8 cellular contexts compared by ENCODE assay signal in genomic region chr3:149765762-149766334, GRCh38. TPM values are rescaled to one million over a fixed set of nuclear protein-coding genes. Genes with fewer than 3 reads are reported as not detected.
DNase-seq lines count a peak whose midpoint lies in the region; ATAC-seq and TF ChIP-seq lines count a peak whose summit lies in the region.

No MANE protein-coding gene starts in this region.

- H3K4me3 ChIP-seq in Jurkat, Clone E6-1 (ENCODE audit: low read length) = no peak overlapping the region
- H3K4me3 ChIP-seq in ascending aorta = no peak overlapping the region
- no peak overlapping the region for H3K4me3 ChIP-seq in liver (ENCODE audit: low read depth in 1 of 3, low read length in 3 of 3)
- no peak overlapping the region for H3K4me3 ChIP-seq in effector memory CD4-positive, alpha-beta T cell (ENCODE audit: insufficient read depth, low read depth, low read length, poor library complexity, severe bottlenecking)

- H3K27me3 ChIP-seq in ascending aorta (no peaks in the 10 kb centered on the region), liver (ENCODE audit: control insufficient read depth in 4 of 4, insufficient read depth in 4 of 4, low read length in 3 of 4) (no peaks in the 10 kb centered on the region)
- H3K27me3 ChIP-seq in effector memory CD4-positive, alpha-beta T cell (replicated peaks; ENCODE audit: control insufficient read depth, insufficient read depth, low read length, poor library complexity, severe bottlenecking) = peaks cover 6% of the 10 kb centered on the region

- intact Hi-C loops in ascending aorta (cut with DNase I) = loop anchor here (1.0 kb wide), 1 partner anchor 42 kb away; no protein-coding TSS in a partner anchor

- peak; percentile 34 to 55 (median 46) for TF ChIP-seq CTCF in ascending aorta (IDR thresholded peaks at IDR 0.05)
- peak; percentile 48 for TF ChIP-seq CTCF in liver (IDR thresholded peaks at IDR 0.05; ENCODE audit: low read depth, low read length, missing input control)

- H3K36me3 ChIP-seq in ascending aorta = no peaks in the 10 kb centered on the region
- no peaks in the 10 kb centered on the region for H3K36me3 ChIP-seq in liver (ENCODE audit: control insufficient read depth in 4 of 4, insufficient read depth in 3 of 4, low read depth in 1 of 4, low read length in 3 of 4)
- no peaks in the 10 kb centered on the region for H3K36me3 ChIP-seq in effector memory CD4-positive, alpha-beta T cell (ENCODE audit: control insufficient read depth, insufficient read depth, low read length)

- 52% methylated on average over 2 of the region's 2 CpGs for WGBS in liver

- peak; percentile 74 to 79 for TF ChIP-seq RAD21 in liver (IDR thresholded peaks at IDR 0.05)

- no peak overlapping the region for H3K27ac ChIP-seq in ascending aorta
- H3K27ac ChIP-seq in liver (ENCODE audit: low read depth in 1 of 2, low read length in 2 of 2) = no peak overlapping the region
- H3K27ac ChIP-seq in effector memory CD4-positive, alpha-beta T cell (ENCODE audit: insufficient read depth, low read length, poor library complexity, severe bottlenecking) = no peak overlapping the region

- DNase-seq in Caki2 (ENCODE audit: low read depth) (peak; percentile 47), ascending aorta (ENCODE audit: low spot score in 2 of 2) (no peak), 8988T (no peak), activated T-cell treated with anti-CD3 and anti-CD28 coated beads for 4 hours (no peak)
- peak; percentile 8 for DNase-seq in Jurkat, Clone E6-1 (ENCODE audit: low read depth, low spot score)
- DNase-seq in effector memory CD4-positive, alpha-beta T cell = no peak

- in situ Hi-C loops in Caki2 (cut with HindIII; ENCODE audit: low pct_unique_long_range_greater_than_20kb, low sequenced_read_pairs) = no loop called here

- H3K9me3 ChIP-seq in ascending aorta (no peaks in the 10 kb centered on the region), liver (ENCODE audit: control insufficient read depth in 4 of 4, low read length in 3 of 4) (no peaks in the 10 kb centered on the region)
- no peaks in the 10 kb centered on the region for H3K9me3 ChIP-seq in effector memory CD4-positive, alpha-beta T cell (ENCODE audit: control insufficient read depth, low read length)

- H3K4me1 ChIP-seq in ascending aorta (no peaks in the 10 kb centered on the region), liver (ENCODE audit: control insufficient read depth in 4 of 4, insufficient read depth in 4 of 4, low read length in 3 of 4) (no peaks in the 10 kb centered on the region)
- H3K4me1 ChIP-seq in effector memory CD4-positive, alpha-beta T cell (ENCODE audit: control insufficient read depth, insufficient read depth, low read length, poor library complexity, severe bottlenecking) = no peaks in the 10 kb centered on the region

- no peak overlapping the region for H3K9ac ChIP-seq in liver (ENCODE audit: low read depth in 1 of 2, low read length in 2 of 2)

- no peak for ATAC-seq in HG03342 (IDR thresholded peaks at IDR 0.05; ENCODE audit: unreplicated experiment)

TF ChIP-seq in liver, 16 proteins besides CTCF, POLR2A, EP300 and RAD21:
- TF ChIP-seq ZBTB33 (IDR thresholded peaks at IDR 0.05) = no peak
- no peak for TF ChIP-seq SP1 (IDR thresholded peaks at IDR 0.05)
- no peak for TF ChIP-seq REST (IDR thresholded peaks at IDR 0.05)
- TF ChIP-seq JUND (IDR thresholded peaks at IDR 0.05) = no peak
- TF ChIP-seq MAX (IDR thresholded peaks at IDR 0.05) = no peak
- TF ChIP-seq GABPA (IDR thresholded peaks at IDR 0.05 in 1 of 2, conservative IDR thresholded peaks at IDR 0.05 in 1 of 2) = no peak
- no peak for TF ChIP-seq RXRA (IDR thresholded peaks at IDR 0.05)
- TF ChIP-seq NR2F2 (IDR thresholded peaks at IDR 0.05) = no peak
- no peak for TF ChIP-seq YY1 (IDR thresholded peaks at IDR 0.05)
- no peak for TF ChIP-seq FOXA1 (IDR thresholded peaks at IDR 0.05)
- no peak for TF ChIP-seq ATF3 (IDR thresholded peaks at IDR 0.05)
- TF ChIP-seq FOXA2 (IDR thresholded peaks at IDR 0.05) = no peak
- TF ChIP-seq HNF4A (conservative IDR thresholded peaks at IDR 0.05) = no peak

RNA-seq across cellular contexts. Expression of gene COMMD2, which starts 13.6 kb away (rescaled TPM):
- 36.9 and 48.0 TPM in 2 replicates for total RNA-seq in Caki2 (2014; rRNA removed; shearing (Covaris generic); ENCODE audit: low replicate concordance)
- polyA plus RNA-seq in Jurkat, Clone E6-1 (2012; ENCODE audit: insufficient read depth, insufficient read length) = 36.5 TPM
- 39.6 TPM for total RNA-seq in ascending aorta
- total RNA-seq in liver = 10 to 100 TPM; 10.7 to 11.8 TPM
- polyA plus RNA-seq in liver = 10 to 100 TPM in 1 of 2 donors, 1 to 10 TPM in 1; 5.8 to 15.4 TPM

RNA-seq across cellular contexts. Expression of gene ANKUB1, which starts 26.5 kb away (rescaled TPM):
- total RNA-seq in Caki2 (2014; rRNA removed; shearing (Covaris generic); ENCODE audit: low replicate concordance) = not detected in 2 replicates
- not detected for polyA plus RNA-seq in Jurkat, Clone E6-1 (2012; ENCODE audit: insufficient read depth, insufficient read length)
- not detected for total RNA-seq in ascending aorta
- total RNA-seq in liver = not detected
- polyA plus RNA-seq in liver = under 1 TPM in 1 of 2 donors, not detected in 1; 0.19 TPM

RNA-seq across cellular contexts. Expression of gene RNF13, which starts 47.2 kb away (rescaled TPM):
- 91.4 and 139 TPM in 2 replicates for total RNA-seq in Caki2 (2014; rRNA removed; shearing (Covaris generic); ENCODE audit: low replicate concordance)
- 28.4 TPM for polyA plus RNA-seq in Jurkat, Clone E6-1 (2012; ENCODE audit: insufficient read depth, insufficient read length)
- 69.3 TPM for total RNA-seq in ascending aorta
- 10 to 100 TPM; 54.6 to 65.2 TPM for total RNA-seq in liver
- polyA plus RNA-seq in liver = 10 to 100 TPM; 31.3 to 70.5 TPM

Comparison
In these comparisons a context has a peak if more than half of its experiments do, and no peak if none do; other contexts are left out.
1. DNase-seq: peak in Caki2 (single experiment) and Jurkat, Clone E6-1 (single experiment); none in ascending aorta (0 of 2), effector memory CD4-positive, alpha-beta T cell (0 of 3), 8988T (single experiment) and activated T-cell treated with anti-CD3 and anti-CD28 coated beads for 4 hours (single experiment).